In genomic region chr20:1298888-1299511, GRCh38 we compare ENCODE assay signal across 14 cellular contexts. TPM values are rescaled to one million over a fixed set of nuclear protein-coding genes. Genes with fewer than 3 reads are reported as not detected.
DNase-seq lines count a peak whose midpoint lies in the region; ATAC-seq and TF ChIP-seq lines count a peak whose summit lies in the region.
"Had no signal": no experiment of that assay in that cellular context is flagged by ENCODE, and none has a peak within 500 bp of the region (broad histone marks: within the 10 kb centered on the region; RNA-seq: fewer than 3 reads in every experiment).

No MANE protein-coding gene starts in this region.

- H3K27me3 ChIP-seq in left lung (no peaks in the 10 kb centered on the region), SJCRH30 (no peaks in the 10 kb centered on the region)

- H3K9me3 ChIP-seq in left lung (no peaks in the 10 kb centered on the region), SJCRH30 (replicated peaks) (no peaks in the 10 kb centered on the region)

- H3K27ac ChIP-seq in left lung (peak overlapping the region in 1 of 2 donors; percentile 13), SJCRH30 (no peak overlapping the region)

- H3K36me3 ChIP-seq in left lung (peaks cover 0 to 3% of the 10 kb centered on the region in 2 donors), SJCRH30 (no peaks in the 10 kb centered on the region)

- peaks cover 11% of the 10 kb centered on the region for H3K36me3 Mint-ChIP-seq in activated naive CD4-positive, alpha-beta T cell treated with anti-CD3 and anti-CD28 coated beads, Interleukin-2, amount 10 ng/mL, durations not matched to agents 7 days and 5 days
- H3K36me3 Mint-ChIP-seq in activated T-helper 17 cell treated with anti-CD3 and anti-CD28 coated beads, Interleukin-2, amount 50 U/mL, for 72 hours (ENCODE audit: low read depth): no peaks in the 10 kb centered on the region

- no peak for ATAC-seq in activated T-helper 17 cell treated with anti-CD3 and anti-CD28 coated beads, Interleukin-2, amount 50 U/mL, for 72 hours (replicated peaks)
- ATAC-seq in left lung: peak; percentile 70

- no peaks in the 10 kb centered on the region for H3K9me3 Mint-ChIP-seq in activated naive CD4-positive, alpha-beta T cell treated with anti-CD3 and anti-CD28 coated beads, Interleukin-2, amount 10 ng/mL, durations not matched to agents 7 days and 5 days
- no peaks in the 10 kb centered on the region for H3K9me3 Mint-ChIP-seq in activated T-helper 17 cell treated with anti-CD3 and anti-CD28 coated beads, Interleukin-2, amount 50 U/mL, for 72 hours
- H3K9me3 Mint-ChIP-seq: GM23338 had no signal

- CTCF ChIA-PET in activated naive CD4-positive, alpha-beta T cell treated with anti-CD3 and anti-CD28 coated beads, Interleukin-2, amount 10 ng/mL, durations not matched to agents 7 days and 5 days (lab: Charles Lee): interaction anchor here (2.8 kb wide), 1 partner anchor 12 kb away, joined by 9 read pairs; no protein-coding TSS in a partner anchor

- no peak overlapping the region for H3K4me3 ChIP-seq in left lung
- H3K4me3 ChIP-seq in SJCRH30: no peak overlapping the region
- H3K4me3 ChIP-seq: GM23338 had no signal

- intact Hi-C loops in left lung (cut with DNase I): no loop called here

- peaks cover 26% of the 10 kb centered on the region for H3K4me1 Mint-ChIP-seq in activated naive CD4-positive, alpha-beta T cell treated with anti-CD3 and anti-CD28 coated beads, Interleukin-2, amount 10 ng/mL, durations not matched to agents 7 days and 5 days
- peaks cover 9% of the 10 kb centered on the region for H3K4me1 Mint-ChIP-seq in activated T-helper 17 cell treated with anti-CD3 and anti-CD28 coated beads, Interleukin-2, amount 50 U/mL, for 72 hours

- H3K4me1 ChIP-seq in left lung (peaks cover 0 to 3% of the 10 kb centered on the region in 2 donors), SJCRH30 (peaks cover 4% of the 10 kb centered on the region; the same call in 1 of the 2 replicates)

- H3K27ac Mint-ChIP-seq in activated naive CD4-positive, alpha-beta T cell treated with anti-CD3 and anti-CD28 coated beads, Interleukin-2, amount 10 ng/mL, durations not matched to agents 7 days and 5 days: peak overlapping the region; percentile 34
- H3K27ac Mint-ChIP-seq in activated T-helper 17 cell treated with anti-CD3 and anti-CD28 coated beads, Interleukin-2, amount 50 U/mL, for 72 hours: peak overlapping the region; percentile 28
- H3K27ac Mint-ChIP-seq: GM23338 had no signal

- DNase-seq in activated naive CD4-positive, alpha-beta T cell treated with anti-CD3 and anti-CD28 coated beads, Interleukin-2, amount 10 ng/mL, durations not matched to agents 7 days and 5 days: no peak
- DNase-seq in activated naive CD4-positive, alpha-beta T cell treated with anti-CD3 and anti-CD28 coated beads, Interleukin-2, amount 50 U/mL, for 16 hours: no peak
- DNase-seq in left lung (no peak), superior temporal gyrus (ENCODE audit: extremely low spot score) (peak; percentile 6), SJCRH30 (no peak), ureter (ENCODE audit: low spot score) (no peak)
- DNase-seq: C1 segment of cervical spinal cord, DMS 273 treated with DMSO at 0.1 percent for 48 hours, KG1, NCI-H1694 treated with DMSO at 0.1 percent for 48 hours, NCI-H226, NCI-H524 treated with DMSO at 0.1 percent for 48 hours had no signal

- no peak overlapping the region for H3K4me3 Mint-ChIP-seq in activated naive CD4-positive, alpha-beta T cell treated with anti-CD3 and anti-CD28 coated beads, Interleukin-2, amount 10 ng/mL, durations not matched to agents 7 days and 5 days
- H3K4me3 Mint-ChIP-seq in activated T-helper 17 cell treated with anti-CD3 and anti-CD28 coated beads, Interleukin-2, amount 50 U/mL, for 72 hours: no peak overlapping the region
- H3K4me3 Mint-ChIP-seq: GM23338 had no signal

- no peak for TF ChIP-seq CTCF in left lung (IDR thresholded peaks at IDR 0.05)

- no peaks in the 10 kb centered on the region for H3K27me3 Mint-ChIP-seq in activated naive CD4-positive, alpha-beta T cell treated with anti-CD3 and anti-CD28 coated beads, Interleukin-2, amount 10 ng/mL, durations not matched to agents 7 days and 5 days
- H3K27me3 Mint-ChIP-seq in activated T-helper 17 cell treated with anti-CD3 and anti-CD28 coated beads, Interleukin-2, amount 50 U/mL, for 72 hours: no peaks in the 10 kb centered on the region

RNA-seq across cellular contexts. Expression of gene SDCBP2, which starts 29.9 kb away (rescaled TPM):
- total RNA-seq in activated T-helper 17 cell treated with anti-CD3 and anti-CD28 coated beads, Interleukin-2, amount 50 U/mL, for 72 hours: 10 to 100 TPM in 1 of 2 donors, 1 to 10 TPM in 1; 1.8 to 14.3 TPM
- total RNA-seq in left lung (10 to 100 TPM; 13.5 to 21.5 TPM), ureter (15.2 TPM)
- 0.71 TPM in 2 replicates for total RNA-seq in SJCRH30 (2014; rRNA removed; shearing (Covaris generic))

RNA-seq across cellular contexts. Expression of gene SNPH, which starts 32.9 kb away (rescaled TPM):
- 1 to 10 TPM in 1 of 2 donors, under 1 TPM in 1; 0.90 to 1.7 TPM for total RNA-seq in activated T-helper 17 cell treated with anti-CD3 and anti-CD28 coated beads, Interleukin-2, amount 50 U/mL, for 72 hours
- total RNA-seq in left lung (1 to 10 TPM; 4.8 to 5.9 TPM), ureter (6.0 TPM)
- 2.9 and 3.0 TPM in 2 replicates for total RNA-seq in SJCRH30 (2014; rRNA removed; shearing (Covaris generic))
